ENCODE assay signal across 18 cellular contexts in genomic region chr15:35713733-35714132, GRCh38.
DNase-seq lines count a peak whose midpoint lies in the region; ATAC-seq, FAIRE-seq and TF ChIP-seq lines count a peak whose summit lies in the region.
"Had no signal": no experiment of that assay in that cellular context is flagged by ENCODE, and none has a peak within 500 bp of the region (broad histone marks: within the 10 kb centered on the region; RNA-seq: fewer than 3 reads in every experiment).

No MANE protein-coding gene starts in this region.

- H3K27me3 ChIP-seq in brain microvascular endothelial cell (replicated peaks), result no peaks in the 10 kb centered on the region
- H3K27me3 ChIP-seq in keratinocyte (ENCODE audit: control insufficient read depth, extremely low read depth, insufficient read depth, low read length), result no peaks in the 10 kb centered on the region
- H3K27me3 ChIP-seq: gastroesophageal sphincter, tibial nerve had no signal

- peaks cover 11% of the 10 kb centered on the region for H3K4me1 ChIP-seq in keratinocyte (ENCODE audit: control insufficient read depth, extremely low read depth, insufficient read depth, low read length)
- H3K4me1 ChIP-seq: gastroesophageal sphincter had no signal

- H3K27ac ChIP-seq in brain microvascular endothelial cell (peak overlapping the region; percentile 52), keratinocyte (ENCODE audit: control insufficient read depth, insufficient read depth, low read length) (peak overlapping the region; percentile 32)
- H3K27ac ChIP-seq: 22Rv1, gastroesophageal sphincter, tibial nerve had no signal

- no peaks in the 10 kb centered on the region for H3K36me3 Mint-ChIP-seq in natural killer cell
- H3K36me3 Mint-ChIP-seq: activated CD4-positive, alpha-beta memory T cell treated with anti-CD3 and anti-CD28 coated beads for 36 hours; CD4-positive, alpha-beta memory T cell; naive B cell had no signal

- DNase-seq in DMS53 (lab: John Stamatoyannopoulos, UW), result peak; percentile 10
- DNase-seq in DMS53 treated with DMSO at 0.1 percent for 48 hours (lab: John Stamatoyannopoulos, UW; ENCODE audit: unreplicated experiment), result no peak
- peak; percentile 72 for DNase-seq in brain microvascular endothelial cell
- DNase-seq in keratinocyte (ENCODE audit: low read depth, low spot score), result peak; percentile 85
- no peak for DNase-seq in stimulated activated CD8-positive, alpha-beta memory T cell treated with anti-CD3 and anti-CD28 coated beads, Interleukin-4, amount 100 ng/mL, for 48 hours
- DNase-seq in natural killer cell, result no peak
- DNase-seq: activated CD4-positive, alpha-beta memory T cell treated with anti-CD3 and anti-CD28 coated beads for 36 hours; aorta; CD4-positive, alpha-beta memory T cell; naive B cell; NCI-H1048; NCI-H345; stimulated activated CD4-positive, alpha-beta T cell treated with anti-CD3 and anti-CD28 coated beads, Interleukin-2, amount 100 ng/mL, for 48 hours had no signal

- no peaks in the 10 kb centered on the region for H3K36me3 ChIP-seq in brain microvascular endothelial cell (replicated peaks)
- H3K36me3 ChIP-seq in keratinocyte (ENCODE audit: control insufficient read depth in 2 of 2, extremely low read depth in 1 of 2, insufficient read depth in 2 of 2, low read length in 2 of 2), result no peaks in the 10 kb centered on the region
- H3K36me3 ChIP-seq: gastroesophageal sphincter, tibial nerve had no signal

- no peaks in the 10 kb centered on the region for H3K4me1 Mint-ChIP-seq in natural killer cell
- H3K4me1 Mint-ChIP-seq: CD4-positive, alpha-beta memory T cell; naive B cell had no signal

- H3K4me3 ChIP-seq in brain microvascular endothelial cell (ENCODE audit: low read depth, low read length), result no peak overlapping the region
- H3K4me3 ChIP-seq in keratinocyte (ENCODE audit: control insufficient read depth in 2 of 3, extremely low read depth in 1 of 3, insufficient read depth in 2 of 3, low read depth in 1 of 3, low read length in 3 of 3), result no peak overlapping the region
- H3K4me3 ChIP-seq: gastroesophageal sphincter, tibial nerve had no signal

- no peak overlapping the region for H2AFZ ChIP-seq in keratinocyte (ENCODE audit: control insufficient read depth, low read length)

- no peaks in the 10 kb centered on the region for H3K27me3 Mint-ChIP-seq in natural killer cell (ENCODE audit: low read depth in 2 of 2)

- intact Hi-C loops in natural killer cell (cut with micrococcal nuclease), result no loop called here

- peak; percentile 91 for FAIRE-seq in keratinocyte (lab: Jason Lieb, UNC)

- H3K79me2 ChIP-seq in keratinocyte (ENCODE audit: control insufficient read depth, insufficient read depth, low read length), result no peaks in the 10 kb centered on the region

- TF ChIP-seq CTCF in brain microvascular endothelial cell (IDR thresholded peaks at IDR 0.05; ENCODE audit: low read depth, low read length, missing control alignments) (no peak), keratinocyte (optimal IDR thresholded peaks at IDR 0.05 in 1 of 3, IDR thresholded peaks at IDR 0.05 in 1 of 3, conservative IDR thresholded peaks at IDR 0.05 in 1 of 3; ENCODE audit: extremely low read depth in 1 of 3, insufficient read depth in 2 of 3, low read length in 3 of 3) (no peak), natural killer cell (IDR thresholded peaks at IDR 0.05) (no peak)

- H3K4me3 Mint-ChIP-seq in natural killer cell, result no peak overlapping the region
- H3K4me3 Mint-ChIP-seq: activated CD4-positive, alpha-beta memory T cell treated with anti-CD3 and anti-CD28 coated beads for 36 hours; CD4-positive, alpha-beta memory T cell; naive B cell had no signal

- no peaks in the 10 kb centered on the region for H3K9me1 ChIP-seq in keratinocyte (ENCODE audit: control insufficient read depth, extremely low read depth, insufficient read depth, low read length)

- dilution Hi-C loops in keratinocyte (cut with MboI; ENCODE audit: extremely low pct_ligation_motif_present, low sequenced_read_pairs), result no loop called here

- peaks cover 8 to 14% of the 10 kb centered on the region in 2 donors for H3K9me3 Mint-ChIP-seq in natural killer cell
- H3K9me3 Mint-ChIP-seq: activated CD4-positive, alpha-beta memory T cell treated with anti-CD3 and anti-CD28 coated beads for 36 hours had no signal

- H3K9me3 ChIP-seq in keratinocyte (ENCODE audit: control insufficient read depth, low read depth, low read length), result no peaks in the 10 kb centered on the region
- H3K9me3 ChIP-seq: gastroesophageal sphincter, tibial nerve had no signal

- H3K9ac ChIP-seq in keratinocyte (ENCODE audit: control insufficient read depth, extremely low read depth, insufficient read depth, low read length), result no peak overlapping the region

- H3K27ac Mint-ChIP-seq in natural killer cell, result no peak overlapping the region
- H3K27ac Mint-ChIP-seq: activated CD4-positive, alpha-beta memory T cell treated with anti-CD3 and anti-CD28 coated beads for 36 hours; CD4-positive, alpha-beta memory T cell; naive B cell had no signal

- in situ Hi-C loops in brain microvascular endothelial cell (cut with HindIII; ENCODE audit: low pct_ligation_motif_present, low sequenced_read_pairs), result no loop called here

- peak overlapping the region; percentile 8 for H3K4me2 ChIP-seq in keratinocyte (ENCODE audit: control insufficient read depth, extremely low read depth, insufficient read depth, low read depth, low read length)

- H4K20me1 ChIP-seq in keratinocyte (ENCODE audit: control insufficient read depth, extremely low read depth, insufficient read depth, low read length), result no peaks in the 10 kb centered on the region

- no peak for ATAC-seq in GM18907 (IDR thresholded peaks at IDR 0.05; ENCODE audit: unreplicated experiment)
- no peak for ATAC-seq in natural killer cell
- ATAC-seq in HG03469 (IDR thresholded peaks at IDR 0.05; ENCODE audit: unreplicated experiment), result no peak
- ATAC-seq: gastroesophageal sphincter had no signal

Comparison
In these comparisons a context has a peak if more than half of its experiments do, and no peak if none do; other contexts are left out.
1. DNase-seq: peak in DMS53 (single experiment), brain microvascular endothelial cell (single experiment) and keratinocyte (single experiment); none in DMS53 treated with DMSO at 0.1 percent for 48 hours (single experiment), stimulated activated CD8-positive, alpha-beta memory T cell treated with anti-CD3 and anti-CD28 coated beads, Interleukin-4, amount 100 ng/mL, for 48 hours (single experiment) and natural killer cell (single experiment).